In genomic region chr7:24920702-24921679, GRCh38 we compare ENCODE assay signal across 12 cellular contexts. TPM values are rescaled to one million over a fixed set of nuclear protein-coding genes. Genes with fewer than 3 reads are reported as not detected.
DNase-seq lines count a peak whose midpoint lies in the region; ATAC-seq and TF ChIP-seq lines count a peak whose summit lies in the region.
"Had no signal": no experiment of that assay in that cellular context is flagged by ENCODE, and none has a peak within 500 bp of the region (broad histone marks: within the 10 kb centered on the region; RNA-seq: fewer than 3 reads in every experiment).

No MANE protein-coding gene starts in this region.

- H3K9me2 ChIP-seq in OCI-LY7 (ENCODE audit: insufficient read depth, low read length): no peaks in the 10 kb centered on the region

- intact Hi-C loops in MCF 10A (cut with micrococcal nuclease) (no loop called here), mammary epithelial cell (cut with micrococcal nuclease) (no loop called here), OCI-LY7 (cut with micrococcal nuclease; ENCODE audit: unreplicated experiment) (no loop called here), testis (cut with DNase I; ENCODE audit: low total_unique reads) (no loop called here)

- H3K4me2 ChIP-seq in mammary epithelial cell (ENCODE audit: insufficient read depth, low read depth, low read length): no peak overlapping the region
- H3K4me2 ChIP-seq in OCI-LY7 (ENCODE audit: low read length): peak overlapping the region; percentile 12; the same call in 1 of the 2 replicates
- H3K4me2 ChIP-seq: BLaER1 had no signal

- WGBS in mammary epithelial cell (ENCODE audit: low coverage, missing lambda C conversion rate): 81% methylated on average over 6 of the region's 6 CpGs
- 44 to 60% methylated on average over 6 of the region's 6 CpGs for WGBS in testis, 2 donors

- H3K4me3 ChIP-seq in mammary epithelial cell (replicated peaks in 1 of 3; ENCODE audit: insufficient read depth in 1 of 3, low read depth in 2 of 3, low read length in 3 of 3) (no peak overlapping the region), OCI-LY7 (ENCODE audit: low read depth, low read length, poor library complexity, severe bottlenecking) (no peak overlapping the region), testis (no peak overlapping the region)
- H3K4me3 ChIP-seq: BLaER1, vagina had no signal

- no peak overlapping the region for H3K9ac ChIP-seq in mammary epithelial cell (ENCODE audit: insufficient read depth, low read length)
- H3K9ac ChIP-seq: BLaER1 had no signal

- no peaks in the 10 kb centered on the region for H3K9me3 ChIP-seq in mammary epithelial cell (replicated peaks; ENCODE audit: insufficient read depth, low read length)
- peaks cover 6% of the 10 kb centered on the region; the same call in 1 of the 2 replicates for H3K9me3 ChIP-seq in OCI-LY7 (ENCODE audit: low read length)
- no peaks in the 10 kb centered on the region for H3K9me3 ChIP-seq in testis
- H3K9me3 ChIP-seq: BLaER1, vagina had no signal

- TF ChIP-seq POLR2A in testis (IDR thresholded peaks at IDR 0.05): no peak

- dilution Hi-C loops in mammary epithelial cell (cut with HindIII; ENCODE audit: low sequenced_read_pairs): no loop called here

- peaks cover 54% of the 10 kb centered on the region for H3K4me1 Mint-ChIP-seq in MCF 10A (ENCODE audit: insufficient read depth, unreplicated experiment)
- H3K4me1 Mint-ChIP-seq in type B pancreatic cell (ENCODE audit: unreplicated experiment): peaks cover 31% of the 10 kb centered on the region

- H3K27me3 ChIP-seq in mammary epithelial cell (ENCODE audit: insufficient read depth, low read length) (no peaks in the 10 kb centered on the region), testis (no peaks in the 10 kb centered on the region)
- H3K27me3 ChIP-seq: BLaER1, vagina had no signal

- no peak overlapping the region for H3K27ac ChIP-seq in mammary epithelial cell (ENCODE audit: insufficient read depth, low read depth, low read length)
- H3K27ac ChIP-seq in OCI-LY7 (ENCODE audit: low read depth, low read length, poor library complexity, severe bottlenecking): no peak overlapping the region
- no peak overlapping the region for H3K27ac ChIP-seq in testis
- H3K27ac ChIP-seq: BLaER1, vagina had no signal

- CTCF ChIA-PET in MCF 10A (lab: Yijun Ruan, JAX): interaction anchor here (1.1 kb wide), 1 partner anchor 58 kb away, joined by 3 read pairs; no protein-coding TSS in a partner anchor
- CTCF ChIA-PET in mammary epithelial cell (lab: Charles Lee; ENCODE audit: low non-redundant PET): no interaction called here
- CTCF ChIA-PET in OCI-LY7 (lab: Charles Lee; ENCODE audit: unreplicated experiment): no interaction called here

- H2AFZ ChIP-seq in mammary epithelial cell (ENCODE audit: low read depth, low read length) (no peak overlapping the region), OCI-LY7 (ENCODE audit: low read length) (no peak overlapping the region)

- in situ Hi-C loops in mammary epithelial cell (cut with MboI; ENCODE audit: low sequenced_read_pairs in 2 of 2): no loop called here

- H3K9me3 Mint-ChIP-seq in MCF 10A (ENCODE audit: unreplicated experiment) (no peaks in the 10 kb centered on the region), type B pancreatic cell (no peaks in the 10 kb centered on the region)

- TF ChIP-seq CTCF in MCF 10A (IDR thresholded peaks at IDR 0.05; ENCODE audit: unreplicated experiment): no peak
- TF ChIP-seq CTCF in mammary epithelial cell (conservative IDR thresholded peaks at IDR 0.05 in 1 of 2, IDR thresholded peaks at IDR 0.05 in 1 of 2; ENCODE audit: extremely low read depth in 1 of 2, insufficient read depth in 1 of 2, low read depth in 1 of 2, low read length in 2 of 2): no peak
- no peak for TF ChIP-seq CTCF in OCI-LY7 (conservative IDR thresholded peaks at IDR 0.05; ENCODE audit: low read length)
- no peak for TF ChIP-seq CTCF in type B pancreatic cell (conservative IDR thresholded peaks at IDR 0.05)
- TF ChIP-seq CTCF in testis (IDR thresholded peaks at IDR 0.05): no peak

- ATAC-seq in HG03521 (IDR thresholded peaks at IDR 0.05; ENCODE audit: unreplicated experiment) (no peak), GM19023 (IDR thresholded peaks at IDR 0.05; ENCODE audit: unreplicated experiment) (no peak)

- no peaks in the 10 kb centered on the region for H4K20me1 ChIP-seq in mammary epithelial cell (ENCODE audit: insufficient read depth, low read length)
- H4K20me1 ChIP-seq in OCI-LY7 (ENCODE audit: insufficient read depth, low read length): peaks cover 22% of the 10 kb centered on the region

- H3K4me3 Mint-ChIP-seq in MCF 10A (ENCODE audit: unreplicated experiment) (no peak overlapping the region), type B pancreatic cell (peak overlapping the region; percentile 40)

- H3K36me3 ChIP-seq in mammary epithelial cell (ENCODE audit: insufficient read depth, low read length): no peaks in the 10 kb centered on the region
- peaks cover 9% of the 10 kb centered on the region; the same call in 1 of the 2 replicates for H3K36me3 ChIP-seq in OCI-LY7 (ENCODE audit: insufficient read depth, low read length)
- no peaks in the 10 kb centered on the region for H3K36me3 ChIP-seq in testis (ENCODE audit: low read depth, missing control alignments)
- H3K36me3 ChIP-seq: BLaER1, vagina had no signal

- BruUV-seq in MCF 10A (replicated peaks; lab: Mats Ljungman, UMichigan) (no TSS peak), mammary epithelial cell (replicated peaks; lab: Mats Ljungman, UMichigan) (no TSS peak), OCI-LY7 (replicated peaks; lab: Mats Ljungman, UMichigan) (no TSS peak)

- H3K36me3 Mint-ChIP-seq in MCF 10A (ENCODE audit: insufficient read depth, unreplicated experiment): no peaks in the 10 kb centered on the region
- H3K36me3 Mint-ChIP-seq in type B pancreatic cell: no peaks in the 10 kb centered on the region

- peaks cover 49% of the 10 kb centered on the region for H3K4me1 ChIP-seq in mammary epithelial cell (ENCODE audit: insufficient read depth, low read length)
- H3K4me1 ChIP-seq in OCI-LY7 (ENCODE audit: insufficient read depth, low read length, poor library complexity, severe bottlenecking): peaks cover 79% of the 10 kb centered on the region
- H3K4me1 ChIP-seq in testis: peaks cover 8% of the 10 kb centered on the region

- H3K27me3 Mint-ChIP-seq in MCF 10A (ENCODE audit: insufficient read depth, unreplicated experiment) (no peaks in the 10 kb centered on the region), type B pancreatic cell (no peaks in the 10 kb centered on the region)

- H3K79me2 ChIP-seq in mammary epithelial cell (ENCODE audit: insufficient read depth, low read length): peaks cover 99% of the 10 kb centered on the region
- H3K79me2 ChIP-seq in OCI-LY7 (ENCODE audit: insufficient read depth, low read depth, low read length): peaks cover 96% of the 10 kb centered on the region

- DNase-seq in MCF 10A (ENCODE audit: unreplicated experiment): peak; percentile 67
- DNase-seq in mammary epithelial cell: no peak
- no peak for DNase-seq in OCI-LY7 (ENCODE audit: low spot score)
- peak; percentile 56 for DNase-seq in dermis blood vessel endothelial cell
- no peak for DNase-seq in type B pancreatic cell (ENCODE audit: extremely low spot score, unreplicated experiment)
- DNase-seq in testis: no peak
- DNase-seq: activated CD4-positive, alpha-beta T cell treated with anti-CD3 and anti-CD28 coated beads for 48 hours; RPMI8226 had no signal

- POLR2A ChIA-PET in MCF 10A (lab: Yijun Ruan, JAX): interaction anchor here (0.5 to 5.6 kb wide), 12 partner anchors 9 to 121 kb away, joined by 3 to 44 read pairs (median 4); partner anchors contain the start of gene OSBPL3
- POLR2A ChIA-PET in OCI-LY7 (lab: Charles Lee): interaction anchor here (0.5 to 1.0 kb wide), 3 partner anchors 9 to 38 kb away, joined by 3 to 5 read pairs (median 3); no protein-coding TSS in a partner anchor

- H3K27ac Mint-ChIP-seq in MCF 10A (ENCODE audit: low read depth, unreplicated experiment): peak overlapping the region; percentile 5
- H3K27ac Mint-ChIP-seq in type B pancreatic cell: peak overlapping the region; percentile 54

RNA-seq across cellular contexts. Expression of gene OSBPL3, which starts 59.0 kb away (rescaled TPM):
- total RNA-seq in MCF 10A (2022): 33.8 and 35.7 TPM in 2 replicates
- 10 to 100 TPM; 42.7 to 64.8 TPM for total RNA-seq in mammary epithelial cell
- 22.9 TPM for polyA plus RNA-seq in mammary epithelial cell
- polyA minus RNA-seq in mammary epithelial cell: 26.3 TPM
- 24.6 and 28.7 TPM in 2 replicates for total RNA-seq in OCI-LY7 (2014; rRNA removed; shearing (Covaris generic))
- 67.0 and 79.9 TPM in 2 replicates for total RNA-seq in OCI-LY7 (2022)
- total RNA-seq in dermis blood vessel endothelial cell: 25.2 and 31.8 TPM in 2 replicates
- 18.3 and 43.7 TPM in 2 replicates for total RNA-seq in type B pancreatic cell (ENCODE audit: low replicate concordance)
- 1 to 10 TPM; 6.9 to 9.4 TPM for total RNA-seq in testis
- 5.6 TPM for polyA plus RNA-seq in testis (ENCODE audit: insufficient read depth, low read depth, low replicate concordance)

Comparison
In these comparisons a context has a peak if more than half of its experiments do, and no peak if none do; other contexts are left out.
1. DNase-seq: peak in MCF 10A (single experiment) and dermis blood vessel endothelial cell (single experiment); none in mammary epithelial cell (single experiment), OCI-LY7 (single experiment), type B pancreatic cell (single experiment) and testis (single experiment).